ENCODE assay signal across 8 cellular contexts in genomic region chr4:10584042-10584441, GRCh38.
DNase-seq lines count a peak whose midpoint lies in the region; ATAC-seq lines count a peak whose summit lies in the region.

No MANE protein-coding gene starts in this region.

- no peak overlapping the region for H3K4me3 ChIP-seq in naive thymus-derived CD4-positive, alpha-beta T cell (ENCODE audit: low read length)

- ATAC-seq in GM19328 (IDR thresholded peaks at IDR 0.05; ENCODE audit: unreplicated experiment) (peak; percentile 52), HG03520 (IDR thresholded peaks at IDR 0.05; ENCODE audit: unreplicated experiment) (no peak)
- ATAC-seq in naive thymus-derived CD4-positive, alpha-beta T cell = no peak

- intact Hi-C loops in dendritic cell treated with granulocyte-macrophage colony-stimulating factor and Interleukin-4, amounts not matched to agents 40 ng/mL and 50 ng/mL, for 4 days (cut with micrococcal nuclease) = no loop called here
- intact Hi-C loops in naive thymus-derived CD4-positive, alpha-beta T cell (cut with micrococcal nuclease) = loop anchor here (5.0 to 10.0 kb wide), 4 partner anchors 511 to 1368 kb away; no protein-coding TSS in a partner anchor

- H3K36me3 ChIP-seq in naive thymus-derived CD4-positive, alpha-beta T cell (ENCODE audit: control insufficient read depth in 2 of 3, insufficient read depth in 3 of 3, low read length in 3 of 3) = no peaks in the 10 kb centered on the region

- peak overlapping the region; percentile 4 for H3K4me3 Mint-ChIP-seq in dendritic cell treated with granulocyte-macrophage colony-stimulating factor and Interleukin-4, amounts not matched to agents 40 ng/mL and 50 ng/mL, for 4 days
- peak overlapping the region in 6 of 10 donors; percentile 5 to 53 (median 28) for H3K4me3 Mint-ChIP-seq in naive thymus-derived CD4-positive, alpha-beta T cell

- no peaks in the 10 kb centered on the region for H3K27me3 Mint-ChIP-seq in dendritic cell treated with granulocyte-macrophage colony-stimulating factor and Interleukin-4, amounts not matched to agents 40 ng/mL and 50 ng/mL, for 4 days
- H3K27me3 Mint-ChIP-seq in naive thymus-derived CD4-positive, alpha-beta T cell = no peaks in the 10 kb centered on the region

- H3K4me1 ChIP-seq in naive thymus-derived CD4-positive, alpha-beta T cell (ENCODE audit: control insufficient read depth in 2 of 2, insufficient read depth in 2 of 2, low read length in 2 of 2) = peaks cover 11 to 14% of the 10 kb centered on the region in 2 donors

- peak overlapping the region; percentile 33 for H3K27ac Mint-ChIP-seq in dendritic cell treated with granulocyte-macrophage colony-stimulating factor and Interleukin-4, amounts not matched to agents 40 ng/mL and 50 ng/mL, for 4 days
- H3K27ac Mint-ChIP-seq in naive thymus-derived CD4-positive, alpha-beta T cell = peak overlapping the region in 4 of 9 donors; percentile 7 to 47 (median 20)

- CTCF ChIA-PET in naive thymus-derived CD4-positive, alpha-beta T cell (lab: Charles Lee) = no interaction called here

- DNase-seq in Ammon's horn (ENCODE audit: low spot score) = peak; percentile 20
- peak; percentile 13 for DNase-seq in KBM-7
- DNase-seq in naive thymus-derived CD4-positive, alpha-beta T cell = no peak
- no peak for DNase-seq in NCI-H146 treated with DMSO at 0.1 percent for 48 hours (lab: John Stamatoyannopoulos, UW; ENCODE audit: unreplicated experiment)
- DNase-seq in anterior cingulate cortex (lab: John Stamatoyannopoulos, UW) = no peak

- H3K27me3 ChIP-seq in naive thymus-derived CD4-positive, alpha-beta T cell (ENCODE audit: control insufficient read depth in 2 of 2, insufficient read depth in 2 of 2, low read length in 2 of 2) = no peaks in the 10 kb centered on the region

- H3K36me3 Mint-ChIP-seq in dendritic cell treated with granulocyte-macrophage colony-stimulating factor and Interleukin-4, amounts not matched to agents 40 ng/mL and 50 ng/mL, for 4 days (ENCODE audit: low read depth) = no peaks in the 10 kb centered on the region
- no peaks in the 10 kb centered on the region for H3K36me3 Mint-ChIP-seq in naive thymus-derived CD4-positive, alpha-beta T cell

- no peaks in the 10 kb centered on the region for H3K9me3 Mint-ChIP-seq in dendritic cell treated with granulocyte-macrophage colony-stimulating factor and Interleukin-4, amounts not matched to agents 40 ng/mL and 50 ng/mL, for 4 days
- H3K9me3 Mint-ChIP-seq in naive thymus-derived CD4-positive, alpha-beta T cell = no peaks in the 10 kb centered on the region

- H3K9me3 ChIP-seq in naive thymus-derived CD4-positive, alpha-beta T cell (ENCODE audit: control insufficient read depth in 2 of 3, low read length in 3 of 3) = no peaks in the 10 kb centered on the region

- H3K27ac ChIP-seq in naive thymus-derived CD4-positive, alpha-beta T cell (ENCODE audit: low read depth, low read length) = no peak overlapping the region

- peaks cover 11% of the 10 kb centered on the region for H3K4me1 Mint-ChIP-seq in dendritic cell treated with granulocyte-macrophage colony-stimulating factor and Interleukin-4, amounts not matched to agents 40 ng/mL and 50 ng/mL, for 4 days (ENCODE audit: low read depth)
- peaks cover 10 to 31% (median 21%) of the 10 kb centered on the region in 7 donors for H3K4me1 Mint-ChIP-seq in naive thymus-derived CD4-positive, alpha-beta T cell

- POLR2A ChIA-PET in naive thymus-derived CD4-positive, alpha-beta T cell (lab: Charles Lee) = no interaction called here

- in situ Hi-C loops in KBM-7 (cut with MboI; ENCODE audit: low pct_unique_long_range_greater_than_20kb, low sequenced_read_pairs) = no loop called here

Comparison
In these comparisons a context has a peak if more than half of its experiments do, and no peak if none do; other contexts are left out.
1. DNase-seq: peak in Ammon's horn (single experiment) and KBM-7 (single experiment); none in naive thymus-derived CD4-positive, alpha-beta T cell (0 of 9), NCI-H146 treated with DMSO at 0.1 percent for 48 hours (single experiment) and anterior cingulate cortex (0 of 58).